ENCODE assay signal across 1 cellular context in the genomic region with DNA sequence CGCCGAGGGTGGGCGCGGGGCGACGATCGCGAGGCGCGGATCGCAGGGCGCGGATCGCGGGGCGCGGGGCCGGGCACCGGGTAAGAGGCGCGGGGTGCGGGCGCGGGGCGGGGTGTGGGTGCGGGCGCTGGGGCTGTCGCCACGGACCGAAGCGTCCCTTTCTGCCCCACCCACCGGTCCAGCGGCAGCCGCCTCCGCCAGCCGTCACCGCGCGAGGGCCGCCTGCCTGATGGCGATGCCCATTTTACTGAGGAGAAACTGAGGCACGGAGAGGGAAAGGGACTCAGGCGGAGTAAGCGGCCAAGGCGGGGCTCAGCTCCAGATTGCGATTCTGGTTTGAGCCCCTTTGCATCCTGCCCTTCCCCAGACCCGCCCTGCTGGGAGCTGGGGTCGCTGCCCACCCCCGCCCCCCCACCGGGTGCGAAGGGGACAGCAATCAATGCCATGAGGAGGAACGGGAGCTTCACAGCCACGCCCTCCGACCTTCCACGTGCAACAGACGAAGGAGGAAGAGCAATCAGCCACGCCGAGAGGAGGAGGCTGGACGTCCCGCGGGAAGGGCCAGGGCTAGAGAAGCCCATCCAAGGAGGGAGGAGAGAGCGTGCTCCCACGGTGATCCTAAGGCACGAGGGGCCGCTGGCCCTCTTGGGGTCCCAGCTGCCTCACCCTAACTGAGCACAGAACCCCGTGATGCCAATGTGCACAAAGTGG.
TF ChIP-seq lines count a peak whose summit lies in the region.

No MANE protein-coding gene starts in this region.

TF ChIP-seq in GM23338, 12 proteins besides CTCF, POLR2A, EP300 and RAD21 (continued from another document):
- TF ChIP-seq, protein P1, sequence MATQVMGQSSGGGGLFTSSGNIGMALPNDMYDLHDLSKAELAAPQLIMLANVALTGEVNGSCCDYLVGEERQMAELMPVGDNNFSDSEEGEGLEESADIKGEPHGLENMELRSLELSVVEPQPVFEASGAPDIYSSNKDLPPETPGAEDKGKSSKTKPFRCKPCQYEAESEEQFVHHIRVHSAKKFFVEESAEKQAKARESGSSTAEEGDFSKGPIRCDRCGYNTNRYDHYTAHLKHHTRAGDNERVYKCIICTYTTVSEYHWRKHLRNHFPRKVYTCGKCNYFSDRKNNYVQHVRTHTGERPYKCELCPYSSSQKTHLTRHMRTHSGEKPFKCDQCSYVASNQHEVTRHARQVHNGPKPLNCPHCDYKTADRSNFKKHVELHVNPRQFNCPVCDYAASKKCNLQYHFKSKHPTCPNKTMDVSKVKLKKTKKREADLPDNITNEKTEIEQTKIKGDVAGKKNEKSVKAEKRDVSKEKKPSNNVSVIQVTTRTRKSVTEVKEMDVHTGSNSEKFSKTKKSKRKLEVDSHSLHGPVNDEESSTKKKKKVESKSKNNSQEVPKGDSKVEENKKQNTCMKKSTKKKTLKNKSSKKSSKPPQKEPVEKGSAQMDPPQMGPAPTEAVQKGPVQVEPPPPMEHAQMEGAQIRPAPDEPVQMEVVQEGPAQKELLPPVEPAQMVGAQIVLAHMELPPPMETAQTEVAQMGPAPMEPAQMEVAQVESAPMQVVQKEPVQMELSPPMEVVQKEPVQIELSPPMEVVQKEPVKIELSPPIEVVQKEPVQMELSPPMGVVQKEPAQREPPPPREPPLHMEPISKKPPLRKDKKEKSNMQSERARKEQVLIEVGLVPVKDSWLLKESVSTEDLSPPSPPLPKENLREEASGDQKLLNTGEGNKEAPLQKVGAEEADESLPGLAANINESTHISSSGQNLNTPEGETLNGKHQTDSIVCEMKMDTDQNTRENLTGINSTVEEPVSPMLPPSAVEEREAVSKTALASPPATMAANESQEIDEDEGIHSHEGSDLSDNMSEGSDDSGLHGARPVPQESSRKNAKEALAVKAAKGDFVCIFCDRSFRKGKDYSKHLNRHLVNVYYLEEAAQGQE (IDR thresholded peaks at IDR 0.05; ENCODE audit: unreplicated experiment), result no peak
